In genomic region chr9:6739218-6739617, GRCh38 we compare ENCODE assay signal across 9 cellular contexts. TPM values are rescaled to one million over a fixed set of nuclear protein-coding genes. Genes with fewer than 3 reads are reported as not detected.
DNase-seq lines count a peak whose midpoint lies in the region; FAIRE-seq and TF ChIP-seq lines count a peak whose summit lies in the region.
"Had no signal": no experiment of that assay in that cellular context is flagged by ENCODE, and none has a peak within 500 bp of the region (broad histone marks: within the 10 kb centered on the region; RNA-seq: fewer than 3 reads in every experiment).

No MANE protein-coding gene starts in this region.

- WGBS in ovary, 3 donors: 0 to 11% (median 7%) methylated on average over 1 of the region's 1 CpG
- WGBS in esophagus squamous epithelium, 2 donors: 0 to 7% methylated on average over 1 of the region's 1 CpG

- H3K9ac ChIP-seq in astrocyte (ENCODE audit: low read length): no peak overlapping the region

- H3K4me3 Mint-ChIP-seq in astrocyte (ENCODE audit: unreplicated experiment): no peak overlapping the region
- no peak overlapping the region for H3K4me3 Mint-ChIP-seq in activated naive CD8-positive, alpha-beta T cell treated with anti-CD3 and anti-CD28 coated beads for 36 hours

- no peak overlapping the region for H2AFZ ChIP-seq in astrocyte (ENCODE audit: low read depth, low read length)

- H3K79me2 ChIP-seq in astrocyte (ENCODE audit: insufficient read depth, low read length): no peaks in the 10 kb centered on the region

- H3K27ac Mint-ChIP-seq in astrocyte (ENCODE audit: unreplicated experiment): no peak overlapping the region
- no peak overlapping the region for H3K27ac Mint-ChIP-seq in activated naive CD8-positive, alpha-beta T cell treated with anti-CD3 and anti-CD28 coated beads for 36 hours

- no peak overlapping the region for H3K4me3 ChIP-seq in astrocyte (ENCODE audit: insufficient read depth, low read depth, low read length)
- H3K4me3 ChIP-seq in ovary: no peak overlapping the region
- H3K4me3 ChIP-seq in esophagus squamous epithelium: no peak overlapping the region

- peak; percentile 16 for DNase-seq in EH (ENCODE audit: low read depth)
- DNase-seq in HT1080 (ENCODE audit: low read depth): peak; percentile 39
- DNase-seq in astrocyte (ENCODE audit: low read depth): no peak
- peak; percentile 29 for DNase-seq in medulla oblongata (ENCODE audit: extremely low spot score)
- no peak for DNase-seq in ovary
- no peak for DNase-seq in stimulated activated CD4-positive, alpha-beta T cell treated with anti-CD3 and anti-CD28 coated beads, Interleukin-2, amount 100 ng/mL, for 24 hours
- no peak for DNase-seq in activated naive CD8-positive, alpha-beta T cell treated with anti-CD3 and anti-CD28 coated beads for 36 hours
- DNase-seq in esophagus squamous epithelium (lab: John Stamatoyannopoulos, UW): no peak
- DNase-seq: NCI-H524 treated with DMSO at 0.1 percent for 48 hours had no signal

- H3K36me3 ChIP-seq in astrocyte (ENCODE audit: insufficient read depth, low read length) (no peaks in the 10 kb centered on the region), ovary (no peaks in the 10 kb centered on the region), esophagus squamous epithelium (no peaks in the 10 kb centered on the region)

- no peaks in the 10 kb centered on the region for H3K4me1 Mint-ChIP-seq in astrocyte (ENCODE audit: low read depth, unreplicated experiment)
- no peaks in the 10 kb centered on the region for H3K4me1 Mint-ChIP-seq in activated naive CD8-positive, alpha-beta T cell treated with anti-CD3 and anti-CD28 coated beads for 36 hours

- H3K9me3 Mint-ChIP-seq in astrocyte (ENCODE audit: unreplicated experiment): peaks cover 9% of the 10 kb centered on the region
- H3K9me3 Mint-ChIP-seq in activated naive CD8-positive, alpha-beta T cell treated with anti-CD3 and anti-CD28 coated beads for 36 hours: peaks cover 3% of the 10 kb centered on the region

- intact Hi-C loops in ovary (cut with DNase I) (no loop called here), esophagus squamous epithelium (cut with DNase I) (no loop called here)

- peak; percentile 24 for TF ChIP-seq CTCF in astrocyte (IDR thresholded peaks at IDR 0.05; ENCODE audit: insufficient read depth, low read depth, low read length)
- no peak for TF ChIP-seq CTCF in ovary (IDR thresholded peaks at IDR 0.05)
- TF ChIP-seq CTCF in esophagus squamous epithelium (IDR thresholded peaks at IDR 0.05): peak in 1 of 6 experiments; percentile 41

- H3K9me3 ChIP-seq in astrocyte (ENCODE audit: insufficient read depth, low read depth, low read length) (no peaks in the 10 kb centered on the region), ovary (no peaks in the 10 kb centered on the region), esophagus squamous epithelium (no peaks in the 10 kb centered on the region)

- FAIRE-seq in astrocyte (lab: Jason Lieb, UNC): no peak

- no peaks in the 10 kb centered on the region for H3K4me1 ChIP-seq in astrocyte (ENCODE audit: insufficient read depth, low read length)
- H3K4me1 ChIP-seq in ovary (ENCODE audit: insufficient read depth): no peaks in the 10 kb centered on the region
- H3K4me1 ChIP-seq in esophagus squamous epithelium: no peaks in the 10 kb centered on the region

- H3K27ac ChIP-seq in astrocyte (ENCODE audit: low read depth, low read length) (no peak overlapping the region), ovary (no peak overlapping the region), esophagus squamous epithelium (no peak overlapping the region)

- H4K20me1 ChIP-seq in astrocyte (ENCODE audit: insufficient read depth, low read length): no peaks in the 10 kb centered on the region

- TF ChIP-seq EP300 in ovary (IDR thresholded peaks at IDR 0.05): no peak

- H3K27me3 Mint-ChIP-seq in astrocyte (ENCODE audit: low read depth, unreplicated experiment): no peaks in the 10 kb centered on the region
- no peaks in the 10 kb centered on the region for H3K27me3 Mint-ChIP-seq in activated naive CD8-positive, alpha-beta T cell treated with anti-CD3 and anti-CD28 coated beads for 36 hours

- H3K27me3 ChIP-seq in astrocyte (ENCODE audit: insufficient read depth, low read length): no peaks in the 10 kb centered on the region
- H3K27me3 ChIP-seq in ovary: no peaks in the 10 kb centered on the region
- H3K27me3 ChIP-seq in esophagus squamous epithelium: peaks cover 0 to 3% (median 0%) of the 10 kb centered on the region in 4 donors

- TF ChIP-seq POLR2A in ovary (IDR thresholded peaks at IDR 0.05) (no peak), esophagus squamous epithelium (IDR thresholded peaks at IDR 0.05) (no peak)

- no peaks in the 10 kb centered on the region for H3K36me3 Mint-ChIP-seq in astrocyte (ENCODE audit: low read depth, unreplicated experiment)
- peaks cover 3% of the 10 kb centered on the region for H3K36me3 Mint-ChIP-seq in activated naive CD8-positive, alpha-beta T cell treated with anti-CD3 and anti-CD28 coated beads for 36 hours

- no peak overlapping the region for H3K4me2 ChIP-seq in astrocyte (ENCODE audit: low read length)

RNA-seq across cellular contexts. Expression of gene KDM4C, which starts 18.6 kb away (rescaled TPM):
- total RNA-seq in HT1080 (2014; rRNA removed; shearing (Covaris generic)): 10.1 and 11.5 TPM in 2 replicates
- polyA plus RNA-seq in HT1080 (2015; cell fraction: cytosol; rRNA removed): 9.5 and 11.3 TPM in 2 replicates
- 26.7 and 28.5 TPM in 2 replicates for polyA plus RNA-seq in HT1080 (2015; cell fraction: nucleus; rRNA removed)
- total RNA-seq in astrocyte (16.2 and 18.2 TPM in 2 replicates), ovary (10 to 100 TPM; 25.1 to 35.6 (median 28.3) TPM), esophagus squamous epithelium (10 to 100 TPM; 12.5 to 43.9 (median 22.9) TPM)
- 10 to 100 TPM in 1 of 2 donors, 1 to 10 TPM in 1; 9.5 to 18.2 TPM for polyA plus RNA-seq in ovary
- total RNA-seq in activated naive CD8-positive, alpha-beta T cell treated with anti-CD3 and anti-CD28 coated beads for 36 hours: 10 to 100 TPM; 22.7 to 22.9 TPM

Comparison
In these comparisons a context has a peak if more than half of its experiments do, and no peak if none do; other contexts are left out.
1. DNase-seq: peak in EH (single experiment), HT1080 (single experiment) and medulla oblongata (single experiment); none in astrocyte (single experiment), ovary (0 of 5), stimulated activated CD4-positive, alpha-beta T cell treated with anti-CD3 and anti-CD28 coated beads, Interleukin-2, amount 100 ng/mL, for 24 hours (0 of 2), activated naive CD8-positive, alpha-beta T cell treated with anti-CD3 and anti-CD28 coated beads for 36 hours (single experiment) and esophagus squamous epithelium (single experiment).